Comparison of ENCODE assay signal across 9 cellular contexts in genomic region chr10:84097787-84098353, GRCh38. TPM values are rescaled to one million over a fixed set of nuclear protein-coding genes. Genes with fewer than 3 reads are reported as not detected.
DNase-seq lines count a peak whose midpoint lies in the region; ATAC-seq and TF ChIP-seq lines count a peak whose summit lies in the region.
"Had no signal": no experiment of that assay in that cellular context is flagged by ENCODE, and none has a peak within 500 bp of the region (broad histone marks: within the 10 kb centered on the region; RNA-seq: fewer than 3 reads in every experiment).

No MANE protein-coding gene starts in this region.

- no peak overlapping the region for H2AFZ ChIP-seq in fibroblast of lung (ENCODE audit: low read length)

- ATAC-seq in heart right ventricle (no peak), left cardiac atrium (no peak), upper lobe of right lung (no peak), GM18867 (IDR thresholded peaks at IDR 0.05; ENCODE audit: unreplicated experiment) (no peak), GM18517 (IDR thresholded peaks at IDR 0.05; ENCODE audit: unreplicated experiment) (no peak)

- H3K4me1 ChIP-seq in heart right ventricle (peaks cover 5 to 25% (median 19%) of the 10 kb centered on the region in 9 donors), fibroblast of lung (ENCODE audit: control insufficient read depth, extremely low read depth, insufficient read depth, low read length) (no peaks in the 10 kb centered on the region), upper lobe of right lung (peaks cover 12% of the 10 kb centered on the region)

- no peak overlapping the region for H3K9ac ChIP-seq in fibroblast of lung (ENCODE audit: insufficient read depth, low read length)

- no peaks in the 10 kb centered on the region for H4K20me1 ChIP-seq in fibroblast of lung (ENCODE audit: control insufficient read depth, extremely low read depth, insufficient read depth, low read length)

- H3K79me2 ChIP-seq in fibroblast of lung (ENCODE audit: control insufficient read depth, insufficient read depth, low read length): no peaks in the 10 kb centered on the region

- peak in 8 of 9 donors; percentile 34 to 69 (median 56) for TF ChIP-seq CTCF in heart right ventricle (IDR thresholded peaks at IDR 0.05)
- TF ChIP-seq CTCF in fibroblast of lung (conservative IDR thresholded peaks at IDR 0.05 in 1 of 2, IDR thresholded peaks at IDR 0.05 in 1 of 2; ENCODE audit: low read depth in 1 of 2, low read length in 2 of 2): peak; percentile 47 to 51
- TF ChIP-seq CTCF in upper lobe of right lung (IDR thresholded peaks at IDR 0.05): peak; percentile 53

- H3K36me3 ChIP-seq in heart right ventricle (no peaks in the 10 kb centered on the region), fibroblast of lung (ENCODE audit: control insufficient read depth, insufficient read depth, low read length) (no peaks in the 10 kb centered on the region), upper lobe of right lung (no peaks in the 10 kb centered on the region)
- H3K36me3 ChIP-seq: neutrophil had no signal

- H3K4me3 ChIP-seq in heart right ventricle (no peak overlapping the region), fibroblast of lung (replicated peaks in 1 of 4; ENCODE audit: control extremely low read depth in 1 of 4, insufficient read depth in 1 of 4, low read depth in 3 of 4, low read length in 4 of 4) (no peak overlapping the region), upper lobe of right lung (no peak overlapping the region)

- 41 to 47% methylated on average over 4 of the region's 4 CpGs for WGBS in heart right ventricle, 2 donors

- intact Hi-C loops in heart right ventricle (cut with DNase I) (loop anchor here in 2 of 10 donors (5.0 kb wide), 1 partner anchor 216 kb away; no protein-coding TSS in a partner anchor), left cardiac atrium (cut with DNase I) (no loop called here), upper lobe of right lung (cut with DNase I) (no loop called here)

- H3K9me3 ChIP-seq in heart right ventricle (no peaks in the 10 kb centered on the region), fibroblast of lung (ENCODE audit: control insufficient read depth, insufficient read depth, low read depth, low read length) (no peaks in the 10 kb centered on the region), upper lobe of right lung (no peaks in the 10 kb centered on the region)
- H3K9me3 ChIP-seq: neutrophil had no signal

- no peak for DNase-seq in heart right ventricle
- DNase-seq in left cardiac atrium: no peak
- peak; percentile 38 for DNase-seq in NCI-H748 (lab: John Stamatoyannopoulos, UW; ENCODE audit: unreplicated experiment)
- DNase-seq in fibroblast of lung (ENCODE audit: low read depth in 2 of 2): peak; percentile 8 to 12
- DNase-seq in upper lobe of right lung: no peak
- no peak for DNase-seq in stimulated activated CD4-positive, alpha-beta T cell treated with anti-CD3 and anti-CD28 coated beads, Interleukin-2, amount 100 ng/mL, for 48 hours

- H3K27ac ChIP-seq in heart right ventricle: no peak overlapping the region
- no peak overlapping the region for H3K27ac ChIP-seq in fibroblast of lung (ENCODE audit: insufficient read depth, low read length)
- H3K27ac ChIP-seq in upper lobe of right lung: no peak overlapping the region
- H3K27ac ChIP-seq: neutrophil had no signal

- H3K4me2 ChIP-seq in fibroblast of lung (ENCODE audit: extremely low read depth, insufficient read depth, low read length): no peak overlapping the region

- H3K27me3 ChIP-seq in heart right ventricle (no peaks in the 10 kb centered on the region), fibroblast of lung (ENCODE audit: control insufficient read depth, insufficient read depth, low read length) (no peaks in the 10 kb centered on the region), upper lobe of right lung (no peaks in the 10 kb centered on the region)

RNA-seq across cellular contexts. Expression of gene GHITM, which starts 41.4 kb away (rescaled TPM):
- total RNA-seq in heart right ventricle (100 to 1,000 TPM; 316 to 552 (median 463) TPM), left cardiac atrium (100 to 1,000 TPM; 259 to 306 TPM), fibroblast of lung (233 and 259 TPM in 2 replicates), upper lobe of right lung (117 TPM)
- polyA plus RNA-seq in heart right ventricle (100 to 1,000 TPM; 123 to 342 TPM), fibroblast of lung (167 and 181 TPM in 2 replicates)
- polyA plus RNA-seq in fibroblast of lung (2012): 128 and 154 TPM in 2 replicates
- 67.2 and 115 TPM in 2 replicates for polyA minus RNA-seq in fibroblast of lung (ENCODE audit: low replicate concordance)

Comparison
In these comparisons a context has a peak if more than half of its experiments do, and no peak if none do; other contexts are left out.
1. DNase-seq: peak in NCI-H748 (single experiment) and fibroblast of lung (2 of 2); none in heart right ventricle (0 of 2), left cardiac atrium (single experiment), upper lobe of right lung (single experiment) and stimulated activated CD4-positive, alpha-beta T cell treated with anti-CD3 and anti-CD28 coated beads, Interleukin-2, amount 100 ng/mL, for 48 hours (0 of 2).
2. Peak in every context shown above with its lines, with median percentiles within 50 percentile points of each other: CTCF ChIP-seq.